In the genomic region with DNA sequence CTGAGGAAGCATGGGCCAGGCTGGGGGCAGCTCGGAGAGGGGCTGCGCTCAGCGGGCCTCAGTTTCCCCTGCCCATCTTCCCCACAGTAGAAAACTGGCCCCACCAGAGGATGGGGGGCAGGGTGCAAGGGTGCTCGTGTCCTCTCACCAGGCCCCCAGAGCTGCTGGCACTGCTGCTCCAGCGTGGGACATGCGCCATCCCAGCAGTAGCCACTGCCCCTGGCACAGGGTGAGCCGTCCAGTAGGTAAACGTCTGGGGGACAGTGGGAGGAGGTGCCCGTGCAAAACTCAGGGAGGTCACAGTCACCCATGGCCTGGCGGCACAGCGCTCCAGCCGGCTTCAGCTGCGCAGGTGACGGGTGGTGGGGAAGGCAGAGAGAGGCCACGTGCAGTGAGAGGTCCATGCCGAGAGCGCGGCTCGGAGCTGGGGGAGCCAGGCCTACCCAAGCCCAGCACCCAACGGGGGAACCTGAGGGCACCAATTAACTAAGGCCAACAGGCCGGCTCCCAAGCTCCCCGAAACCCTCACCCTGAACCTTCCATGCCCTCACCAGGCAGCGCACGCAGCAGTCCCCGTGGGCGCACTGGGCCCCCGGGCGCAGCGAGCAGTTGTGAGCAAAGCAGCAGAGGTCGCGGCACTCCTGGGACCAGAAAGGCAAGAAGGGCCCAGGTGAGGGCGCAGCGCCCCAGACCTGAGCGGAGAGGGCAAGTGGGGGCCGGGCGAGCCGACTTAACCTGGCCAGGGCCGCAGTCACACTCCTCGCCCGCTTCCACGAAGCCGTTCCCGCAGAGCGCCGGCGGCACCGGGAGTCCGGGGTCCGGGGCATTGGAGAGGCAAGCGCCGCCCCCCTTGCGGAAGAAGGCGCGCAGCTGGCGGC, we compare ENCODE assay signal across 19 cellular contexts. TPM values are rescaled to one million over a fixed set of nuclear protein-coding genes. Genes with fewer than 3 reads are reported as not detected.
DNase-seq lines count a peak whose midpoint lies in the region.
"Had no signal": no experiment of that assay in that cellular context is flagged by ENCODE, and none has a peak within 500 bp of the region (broad histone marks: within the 10 kb centered on the region; RNA-seq: fewer than 3 reads in every experiment).

No MANE protein-coding gene starts in this region.

- no peaks in the 10 kb centered on the region for H3K36me3 ChIP-seq in HUES48 (ENCODE audit: control insufficient read depth, insufficient read depth, low read length)
- H3K36me3 ChIP-seq in neuronal stem cell (replicated peaks in 1 of 2; ENCODE audit: control insufficient read depth in 2 of 2, insufficient read depth in 2 of 2, low read length in 2 of 2): no peaks in the 10 kb centered on the region
- H3K36me3 ChIP-seq: upper lobe of right lung had no signal

- H3K27ac Mint-ChIP-seq in dendritic cell treated with granulocyte-macrophage colony-stimulating factor and Interleukin-4, amounts not matched to agents 40 ng/mL and 50 ng/mL, for 4 days: no peak overlapping the region
- H3K27ac Mint-ChIP-seq: CD8-positive, alpha-beta T cell had no signal

- DNase-seq in DMS53 (lab: John Stamatoyannopoulos, UW) (peak; percentile 43), DMS53 treated with DMSO at 0.1 percent for 48 hours (lab: John Stamatoyannopoulos, UW; ENCODE audit: unreplicated experiment) (no peak), neuronal stem cell (ENCODE audit: low spot score) (no peak), hepatic stellate cell (ENCODE audit: low spot score) (no peak)
- no peak for DNase-seq in stimulated activated naive CD4-positive, alpha-beta T cell (lab: John Stamatoyannopoulos, UW)
- DNase-seq in activated CD4-positive, alpha-beta T cell treated with anti-CD3 and anti-CD28 coated beads for 1 hour: no peak
- DNase-seq: 8988T; activated CD4-positive, CD25-positive, alpha-beta regulatory T cell treated with anti-CD3 and anti-CD28 coated beads, Interleukin-2, amount 50 U/mL, for 72 hours; activated T-cell treated with anti-CD3 and anti-CD28 coated beads, Interleukin-2, amount 50 U/mL, for 1 hour; CD8-positive, alpha-beta T cell; central memory CD4-positive, alpha-beta T cell; GDM1; MV-4-11; stimulated activated CD4-positive, alpha-beta T cell treated with anti-CD3 and anti-CD28 coated beads, Interleukin-2, amount 100 ng/mL, for 24 hours; stimulated activated CD8-positive, alpha-beta memory T cell treated with anti-CD3 and anti-CD28 coated beads, Interleukin-4, amount 100 ng/mL, for 48 hours; T-helper 1 cell; upper lobe of right lung had no signal

- H3K27me3 Mint-ChIP-seq in dendritic cell treated with granulocyte-macrophage colony-stimulating factor and Interleukin-4, amounts not matched to agents 40 ng/mL and 50 ng/mL, for 4 days: peaks cover 79% of the 10 kb centered on the region

- H2AK5ac ChIP-seq in neuronal stem cell (ENCODE audit: low read depth, low read length): peak overlapping the region; percentile 8

- H3K18ac ChIP-seq in neuronal stem cell (ENCODE audit: low read length): peak overlapping the region; percentile 90

- peak overlapping the region; percentile 80 for H3K4me2 ChIP-seq in neuronal stem cell (ENCODE audit: insufficient read depth, low read length, poor library complexity, severe bottlenecking)

- WGBS in neuronal stem cell (ENCODE audit: extremely low coverage in 2 of 2, insufficient read length in 2 of 2, insufficient replicate concordance in 1 of 2), 2 donors: no CpG with 5 or more reads among the region's 55 CpGs

- peaks cover 14% of the 10 kb centered on the region for H3K4me1 Mint-ChIP-seq in dendritic cell treated with granulocyte-macrophage colony-stimulating factor and Interleukin-4, amounts not matched to agents 40 ng/mL and 50 ng/mL, for 4 days (ENCODE audit: low read depth)

- H3K23ac ChIP-seq in neuronal stem cell (ENCODE audit: low read depth, low read length, poor library complexity): peak overlapping the region; percentile 0

- H3K4me3 ChIP-seq in HUES48 (ENCODE audit: low read depth, low read length): peak overlapping the region; percentile 35; the same call in 1 of the 2 replicates
- H3K4me3 ChIP-seq in neuronal stem cell (ENCODE audit: low read length in 2 of 2): peak overlapping the region in 1 of 2 donors; percentile 69
- H3K4me3 ChIP-seq: upper lobe of right lung had no signal

- no peak overlapping the region for H3K9ac ChIP-seq in HUES48 (ENCODE audit: low read depth, low read length)
- peak overlapping the region; percentile 60 for H3K9ac ChIP-seq in neuronal stem cell (ENCODE audit: low read depth, low read length, poor library complexity)

- H3K27me3 ChIP-seq in HUES48 (ENCODE audit: control insufficient read depth, insufficient read depth, low read length) (peaks cover 37% of the 10 kb centered on the region), neuronal stem cell (ENCODE audit: control insufficient read depth in 3 of 3, insufficient read depth in 3 of 3, low read depth in 1 of 3, low read length in 3 of 3) (peaks cover 5 to 75% (median 41%) of the 10 kb centered on the region in 3 experiments)

- no peaks in the 10 kb centered on the region for H3K79me1 ChIP-seq in neuronal stem cell (ENCODE audit: low read depth, low read length)

- H4K91ac ChIP-seq in neuronal stem cell (ENCODE audit: low read depth, low read length, poor library complexity): no peak overlapping the region

- peak overlapping the region; percentile 17 for H4K8ac ChIP-seq in neuronal stem cell (ENCODE audit: low read depth, low read length)

- peak overlapping the region; percentile 82 for H2AFZ ChIP-seq in neuronal stem cell (ENCODE audit: low read length)

- peak overlapping the region; percentile 36 for H3K4me3 Mint-ChIP-seq in dendritic cell treated with granulocyte-macrophage colony-stimulating factor and Interleukin-4, amounts not matched to agents 40 ng/mL and 50 ng/mL, for 4 days
- H3K4me3 Mint-ChIP-seq: CD8-positive, alpha-beta T cell had no signal

- no peaks in the 10 kb centered on the region for H3K9me3 Mint-ChIP-seq in dendritic cell treated with granulocyte-macrophage colony-stimulating factor and Interleukin-4, amounts not matched to agents 40 ng/mL and 50 ng/mL, for 4 days
- H3K9me3 Mint-ChIP-seq: CD8-positive, alpha-beta T cell had no signal

- H2BK120ac ChIP-seq in neuronal stem cell (ENCODE audit: low read depth, low read length): no peak overlapping the region

- intact Hi-C loops in dendritic cell treated with granulocyte-macrophage colony-stimulating factor and Interleukin-4, amounts not matched to agents 40 ng/mL and 50 ng/mL, for 4 days (cut with micrococcal nuclease): no loop called here

- H3K4me1 ChIP-seq in HUES48 (ENCODE audit: control insufficient read depth, insufficient read depth, low read length) (peaks cover under 1% of the 10 kb centered on the region; the same call in 1 of the 2 replicates), neuronal stem cell (ENCODE audit: control insufficient read depth in 2 of 2, insufficient read depth in 1 of 2, low read depth in 1 of 2, low read length in 2 of 2) (peaks cover 0 to 3% of the 10 kb centered on the region in 2 donors)

- H3K27ac ChIP-seq in HUES48 (ENCODE audit: low read depth, low read length) (no peak overlapping the region), neuronal stem cell (replicated peaks; ENCODE audit: low read length) (no peak overlapping the region)
- H3K27ac ChIP-seq: upper lobe of right lung had no signal

- H2BK15ac ChIP-seq in neuronal stem cell (ENCODE audit: low read length): peak overlapping the region; percentile 81

- no peak overlapping the region for H3K14ac ChIP-seq in neuronal stem cell (ENCODE audit: low read length)

- no peaks in the 10 kb centered on the region for H3K9me3 ChIP-seq in HUES48 (ENCODE audit: control insufficient read depth, insufficient read depth, low read length)
- no peaks in the 10 kb centered on the region for H3K9me3 ChIP-seq in neuronal stem cell (replicated peaks in 1 of 2; ENCODE audit: control insufficient read depth in 2 of 2, insufficient read depth in 1 of 2, low read depth in 1 of 2, low read length in 2 of 2)
- H3K9me3 ChIP-seq: upper lobe of right lung had no signal

- H3K36me3 Mint-ChIP-seq in dendritic cell treated with granulocyte-macrophage colony-stimulating factor and Interleukin-4, amounts not matched to agents 40 ng/mL and 50 ng/mL, for 4 days (ENCODE audit: low read depth): no peaks in the 10 kb centered on the region
- H3K36me3 Mint-ChIP-seq: CD8-positive, alpha-beta T cell had no signal

- H3K4ac ChIP-seq in neuronal stem cell (ENCODE audit: low read length): no peak overlapping the region

- peak overlapping the region; percentile 33 for H2BK5ac ChIP-seq in neuronal stem cell (ENCODE audit: low read length)

- no peak overlapping the region for H2BK12ac ChIP-seq in neuronal stem cell (ENCODE audit: low read length)

RNA-seq across cellular contexts. Expression of gene GFRA4, which starts 9.0 kb away (rescaled TPM):
- not detected for polyA plus RNA-seq in neuronal stem cell (2013, experiment 1 of 2)
- not detected for polyA plus RNA-seq in neuronal stem cell (2013, experiment 2 of 2)

RNA-seq across cellular contexts. Expression of gene ADAM33, which starts 9.6 kb away (rescaled TPM):
- polyA plus RNA-seq in neuronal stem cell (2013, experiment 1 of 2): 5.2 TPM
- 5.3 TPM for polyA plus RNA-seq in neuronal stem cell (2013, experiment 2 of 2)

RNA-seq across cellular contexts. Expression of gene SIGLEC1, which starts 40.2 kb away (rescaled TPM):
- 0.01 TPM for polyA plus RNA-seq in neuronal stem cell (2013, experiment 1 of 2)
- polyA plus RNA-seq in neuronal stem cell (2013, experiment 2 of 2): 0.01 TPM
